35 cellular contexts compared by ENCODE assay signal in genomic region chr12:5476356-5476755, GRCh38. TPM values are rescaled to one million over a fixed set of nuclear protein-coding genes. Genes with fewer than 3 reads are reported as not detected.
"Had no signal": no experiment of that assay in that cellular context is flagged by ENCODE, and none has a peak within 500 bp of the region (broad histone marks: within the 10 kb centered on the region; RNA-seq: fewer than 3 reads in every experiment).

No MANE protein-coding gene starts in this region.

- H3K27ac ChIP-seq: adrenal gland, breast epithelium, cardiac muscle cell, colonic mucosa, epithelial cell of prostate, esophagus squamous epithelium, gastrocnemius medialis, heart left ventricle had no signal

- H3K27me3 ChIP-seq: adrenal gland, breast epithelium, cardiac muscle cell, colonic mucosa, gastrocnemius medialis had no signal

- H3K9me3 ChIP-seq: adrenal gland, breast epithelium, colonic mucosa, esophagus squamous epithelium, gastrocnemius medialis, heart left ventricle had no signal

- H3K4me1 ChIP-seq: adrenal gland, breast epithelium, colonic mucosa, esophagus squamous epithelium, gastrocnemius medialis had no signal

- DNase-seq: activated CD4-positive, alpha-beta memory T cell treated with anti-CD3 and anti-CD28 coated beads for 36 hours; activated CD4-positive, alpha-beta T cell treated with anti-CD3 and anti-CD28 coated beads for 36 hours; activated CD4-positive, alpha-beta T cell treated with anti-CD3 and anti-CD28 coated beads, Interleukin-2, amount 10 ng/mL, durations not matched to agents 24 days and 14 days; activated CD4-positive, CD25-positive, alpha-beta regulatory T cell; activated CD4-positive, CD25-positive, alpha-beta regulatory T cell treated with anti-CD3 and anti-CD28 coated beads, Interleukin-2, amount 50 U/mL, for 72 hours; activated CD8-positive, alpha-beta memory T cell treated with anti-CD3 and anti-CD28 coated beads, Interleukin-2, amount 10 ng/mL, durations not matched to agents 7 days and 5 days; activated CD8-positive, alpha-beta memory T cell treated with anti-CD3 and anti-CD28 coated beads, Interleukin-2, amount 50 U/mL, for 4 hours; activated CD8-positive, alpha-beta T cell treated with anti-CD3 and anti-CD28 coated beads, Interleukin-2, amount 10 ng/mL, durations not matched to agents 7 days and 5 days; activated effector memory CD4-positive, alpha-beta T cell treated with anti-CD3 and anti-CD28 coated beads, Interleukin-2, amount 50 U/mL, for 16 hours; activated naive CD4-positive, alpha-beta T cell treated with anti-CD3 and anti-CD28 coated beads for 36 hours; activated naive CD8-positive, alpha-beta T cell treated with anti-CD3 and anti-CD28 coated beads for 36 hours; activated naive CD8-positive, alpha-beta T cell treated with anti-CD3 and anti-CD28 coated beads, Interleukin-2, amount 50 U/mL, for 24 hours; activated T-cell treated with anti-CD3 and anti-CD28 coated beads, Interleukin-2, amount 50 U/mL, for 1 hour; activated T-cell treated with anti-CD3 and anti-CD28 coated beads, Interleukin-2, amount 50 U/mL, for 48 hours; adrenal gland; amygdala; aorta; central memory CD4-positive, alpha-beta T cell; cerebellar nuclear complex; colonic mucosa; effector CD8-positive, alpha-beta T cell; esophagus squamous epithelium; gastrocnemius medialis; glutamatergic neuron; heart left ventricle; T-helper 1 cell; T-helper 17 cell; T1000 had no signal

- H3K36me3 ChIP-seq: adrenal gland, breast epithelium, cardiac muscle cell, colonic mucosa, esophagus squamous epithelium, gastrocnemius medialis, heart left ventricle had no signal

- H3K4me3 ChIP-seq: adrenal gland, breast epithelium, cardiac muscle cell, colonic mucosa, esophagus squamous epithelium, gastrocnemius medialis, heart left ventricle had no signal

- ATAC-seq: activated CD4-positive, alpha-beta T cell treated with anti-CD3 and anti-CD28 coated beads for 36 hours; activated CD8-positive, alpha-beta memory T cell treated with anti-CD3 and anti-CD28 coated beads, Interleukin-2, amount 10 ng/mL, durations not matched to agents 7 days and 5 days; activated CD8-positive, alpha-beta T cell treated with anti-CD3 and anti-CD28 coated beads, Interleukin-2, amount 10 ng/mL, durations not matched to agents 7 days and 5 days; activated naive CD8-positive, alpha-beta T cell treated with anti-CD3 and anti-CD28 coated beads, Interleukin-2, amount 50 U/mL, for 24 hours; gastrocnemius medialis; heart left ventricle; T-helper 17 cell had no signal

RNA-seq across cellular contexts. Expression of gene NTF3, which starts 44.4 kb away (rescaled TPM):
- total RNA-seq: activated CD4-positive, alpha-beta memory T cell treated with anti-CD3 and anti-CD28 coated beads for 36 hours; activated CD4-positive, alpha-beta T cell treated with anti-CD3 and anti-CD28 coated beads for 36 hours; activated CD4-positive, alpha-beta T cell treated with anti-CD3 and anti-CD28 coated beads, Interleukin-2, amount 10 ng/mL, durations not matched to agents 24 days and 14 days; activated CD8-positive, alpha-beta memory T cell treated with anti-CD3 and anti-CD28 coated beads for 36 hours; activated CD8-positive, alpha-beta memory T cell treated with anti-CD3 and anti-CD28 coated beads, Interleukin-2, amount 10 ng/mL, durations not matched to agents 7 days and 5 days; activated CD8-positive, alpha-beta T cell treated with anti-CD3 and anti-CD28 coated beads, Interleukin-2, amount 10 ng/mL, durations not matched to agents 7 days and 5 days; activated naive CD4-positive, alpha-beta T cell treated with anti-CD3 and anti-CD28 coated beads for 36 hours; activated naive CD8-positive, alpha-beta T cell treated with anti-CD3 and anti-CD28 coated beads for 36 hours; activated T-helper 1 cell treated with anti-CD3 and anti-CD28 coated beads, Interleukin-12 subunit alpha, Interleukin-12 subunit beta, Interleukin-2, Interleukin-4 antibody, amounts not matched to agents 30 ng/mL and 10 ng/mL and 1 ng/mL, durations not matched to agents 14 hours and 24 hours and 36 hours; activated T-helper 2 cell treated with anti-CD3 and anti-CD28 coated beads, Interferon-gamma antibody, Interleukin-2, Interleukin-4, amounts not matched to agents 10 μg/mL and 5 μg/mL and 100 μg/mL, durations not matched to agents 14 hours and 24 hours and 36 hours; dermis microvascular lymphatic vessel endothelial cell; T-helper 17 cell had no signal
